18 cellular contexts compared by ENCODE assay signal in genomic region chr1:51867479-51868232, GRCh38. TPM values are rescaled to one million over a fixed set of nuclear protein-coding genes. Genes with fewer than 3 reads are reported as not detected.
DNase-seq lines count a peak whose midpoint lies in the region; ATAC-seq, FAIRE-seq and TF ChIP-seq lines count a peak whose summit lies in the region.
"Had no signal": no experiment of that assay in that cellular context is flagged by ENCODE, and none has a peak within 500 bp of the region (broad histone marks: within the 10 kb centered on the region; RNA-seq: fewer than 3 reads in every experiment).

No MANE protein-coding gene starts in this region.

- no peak overlapping the region for H3K4me3 Mint-ChIP-seq in memory B cell
- H3K4me3 Mint-ChIP-seq: B cell had no signal

- H3K27ac Mint-ChIP-seq in activated naive CD4-positive, alpha-beta T cell treated with anti-CD3 and anti-CD28 coated beads, Interleukin-2, amount 50 U/mL, for 72 hours: peak overlapping the region in 1 of 2 donors; percentile 16
- H3K27ac Mint-ChIP-seq in memory B cell: peak overlapping the region; percentile 48
- H3K27ac Mint-ChIP-seq: B cell had no signal

- H3K27ac ChIP-seq in SK-N-MC: peak overlapping the region; percentile 15

- no peaks in the 10 kb centered on the region for H3K9me3 Mint-ChIP-seq in activated naive CD4-positive, alpha-beta T cell treated with anti-CD3 and anti-CD28 coated beads, Interleukin-2, amount 50 U/mL, for 72 hours
- no peaks in the 10 kb centered on the region for H3K9me3 Mint-ChIP-seq in memory B cell
- H3K9me3 Mint-ChIP-seq: CD4-positive, alpha-beta memory T cell had no signal

- peak; percentile 26 to 85 for ATAC-seq in activated naive CD4-positive, alpha-beta T cell treated with anti-CD3 and anti-CD28 coated beads, Interleukin-2, amount 50 U/mL, for 72 hours
- ATAC-seq in memory B cell (ENCODE audit: low read depth): no peak
- no peak for ATAC-seq in GM21529 (IDR thresholded peaks at IDR 0.05; ENCODE audit: unreplicated experiment)
- ATAC-seq: PC-3 had no signal

- H3K36me3 ChIP-seq in SK-N-MC (ENCODE audit: insufficient read depth, low read length): peaks cover 8% of the 10 kb centered on the region
- H3K36me3 ChIP-seq: HAP-1 had no signal

- no peaks in the 10 kb centered on the region for H3K27me3 Mint-ChIP-seq in memory B cell
- H3K27me3 Mint-ChIP-seq: B cell; CD4-positive, alpha-beta memory T cell had no signal

- no peak overlapping the region for H3K9ac ChIP-seq in SK-N-MC (ENCODE audit: insufficient read length)

- H3K4me3 ChIP-seq in SK-N-MC: no peak overlapping the region
- H3K4me3 ChIP-seq: HAP-1 had no signal

- peaks cover 41% of the 10 kb centered on the region for H3K4me1 Mint-ChIP-seq in memory B cell

- TF ChIP-seq CTCF in D721Med (IDR thresholded peaks at IDR 0.05; ENCODE audit: insufficient read depth, missing control alignments): no peak

- no peaks in the 10 kb centered on the region for H3K9me3 ChIP-seq in SK-N-MC (ENCODE audit: low read depth, low read length)
- H3K9me3 ChIP-seq: HAP-1 had no signal

- no peak for DNase-seq in activated naive CD4-positive, alpha-beta T cell treated with anti-CD3 and anti-CD28 coated beads, Interleukin-2, amount 50 U/mL, for 72 hours (ENCODE audit: low spot score in 2 of 2)
- DNase-seq in activated naive CD4-positive, alpha-beta T cell (lab: John Stamatoyannopoulos, UW): no peak
- DNase-seq in GM18507 (ENCODE audit: extremely low spot score, insufficient read length, low read depth) (no peak), SK-N-MC (ENCODE audit: low read depth, low spot score) (no peak), memory B cell (ENCODE audit: low spot score in 2 of 2) (no peak), NCI-H345 (lab: John Stamatoyannopoulos, UW) (no peak), D721Med (ENCODE audit: insufficient read length, low spot score) (no peak)
- DNase-seq: CD4-positive, alpha-beta memory T cell; DMS 273 treated with DMSO at 0.1 percent for 48 hours; NCI-H1105; NCI-H1694 treated with DMSO at 0.1 percent for 48 hours; NCI-H446 treated with DMSO at 0.1 percent for 48 hours; NCI-H748 treated with DMSO at 0.1 percent for 48 hours; PC-3 had no signal

- peaks cover 0 to 8% of the 10 kb centered on the region in 2 donors for H3K36me3 Mint-ChIP-seq in activated naive CD4-positive, alpha-beta T cell treated with anti-CD3 and anti-CD28 coated beads, Interleukin-2, amount 50 U/mL, for 72 hours
- H3K36me3 Mint-ChIP-seq in memory B cell: peaks cover 7% of the 10 kb centered on the region

- peak; percentile 54 for FAIRE-seq in GM18507 (lab: Jason Lieb, UNC)
- FAIRE-seq in D721Med (lab: Jason Lieb, UNC): no peak
- FAIRE-seq: HTR-8/SVneo had no signal

RNA-seq across cellular contexts. Expression of gene NRDC, which starts 10.9 kb away (rescaled TPM):
- 100 to 1,000 TPM; 132 to 163 TPM for total RNA-seq in activated naive CD4-positive, alpha-beta T cell treated with anti-CD3 and anti-CD28 coated beads, Interleukin-2, amount 50 U/mL, for 72 hours

Comparison
In these comparisons a context has a peak if more than half of its experiments do, and no peak if none do; other contexts are left out.
1. ATAC-seq: peak in activated naive CD4-positive, alpha-beta T cell treated with anti-CD3 and anti-CD28 coated beads, Interleukin-2, amount 50 U/mL, for 72 hours (2 of 2); none in memory B cell (single experiment) and GM21529 (single experiment).